In the genomic region with DNA sequence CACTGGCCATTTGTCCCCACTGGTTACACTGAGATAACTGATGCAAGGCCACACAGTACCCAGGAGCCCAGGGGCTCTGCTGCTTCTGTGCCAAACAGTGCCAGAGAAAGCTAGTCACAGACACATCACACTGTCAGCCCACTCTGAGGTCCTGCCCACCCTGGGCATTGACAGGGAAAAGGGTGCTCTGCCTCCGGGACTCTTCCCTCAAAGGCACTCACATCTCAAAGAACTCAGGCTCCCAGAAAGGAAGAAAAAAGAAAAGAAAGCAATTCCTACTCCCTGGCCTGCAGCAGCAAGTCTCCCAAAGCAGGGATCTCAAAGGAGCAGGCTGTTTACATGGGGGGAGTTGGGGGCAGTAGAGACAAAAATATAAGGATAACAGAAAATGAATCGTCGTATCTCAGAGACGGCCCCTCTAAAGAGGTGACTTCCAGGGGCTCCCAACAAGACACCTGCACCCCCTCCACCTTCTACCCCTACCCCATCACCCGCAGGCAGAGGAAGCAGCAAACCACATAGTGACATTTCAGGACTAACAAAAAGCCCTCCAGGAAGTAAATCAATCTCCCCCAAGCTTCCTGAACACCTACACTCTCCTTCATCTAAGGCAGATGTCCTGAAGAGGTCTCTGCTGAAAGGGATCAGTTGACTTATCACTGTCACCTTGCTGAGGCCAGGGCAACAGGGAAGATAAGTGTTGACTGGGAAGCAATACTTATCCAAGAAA, we compare ENCODE assay signal across 23 cellular contexts.
DNase-seq lines count a peak whose midpoint lies in the region; ATAC-seq and TF ChIP-seq lines count a peak whose summit lies in the region.
"Had no signal": no experiment of that assay in that cellular context is flagged by ENCODE, and none has a peak within 500 bp of the region (broad histone marks: within the 10 kb centered on the region; RNA-seq: fewer than 3 reads in every experiment).

No MANE protein-coding gene starts in this region.

- H3K9me3 Mint-ChIP-seq in activated T-cell treated with anti-CD3 and anti-CD28 coated beads, Interleukin-2, amount 50 U/mL, for 24 hours = no peaks in the 10 kb centered on the region
- H3K9me3 Mint-ChIP-seq in neural progenitor cell = peaks cover under 1% of the 10 kb centered on the region
- H3K9me3 Mint-ChIP-seq in type B pancreatic cell = no peaks in the 10 kb centered on the region
- H3K9me3 Mint-ChIP-seq: activated naive CD4-positive, alpha-beta T cell treated with anti-CD3 and anti-CD28 coated beads for 36 hours; activated T-cell treated with anti-CD3 and anti-CD28 coated beads, Interleukin-2, amount 50 U/mL, for 4 hours had no signal

- TF ChIP-seq EP300 in transverse colon (IDR thresholded peaks at IDR 0.05; ENCODE audit: low read depth) = no peak

- ATAC-seq in GM19351 (IDR thresholded peaks at IDR 0.05; ENCODE audit: unreplicated experiment) = no peak

- H3K27me3 ChIP-seq in ascending aorta (no peaks in the 10 kb centered on the region), neural progenitor cell (no peaks in the 10 kb centered on the region), transverse colon (peaks cover 4% of the 10 kb centered on the region)
- H3K27me3 ChIP-seq: colonic mucosa had no signal

- no peaks in the 10 kb centered on the region for H3F3A ChIP-seq in neural progenitor cell (ENCODE audit: low read depth)

- H3K27me3 Mint-ChIP-seq in activated T-cell treated with anti-CD3 and anti-CD28 coated beads, Interleukin-2, amount 50 U/mL, for 24 hours = no peaks in the 10 kb centered on the region
- peaks cover 4% of the 10 kb centered on the region for H3K27me3 Mint-ChIP-seq in neural progenitor cell (ENCODE audit: insufficient read depth, low read depth)
- peaks cover 19% of the 10 kb centered on the region for H3K27me3 Mint-ChIP-seq in type B pancreatic cell

- in situ Hi-C loops in transverse colon (cut with MboI; ENCODE audit: low pct_ligation_motif_present in 1 of 4, low pct_unique_long_range_greater_than_20kb in 1 of 4, low sequenced_read_pairs in 3 of 4) = no loop called here

- no peak overlapping the region for H3K9ac ChIP-seq in neural progenitor cell

- 47 to 60% methylated on average over 4 to 5 of the region's 5 CpGs for WGBS in transverse colon (ENCODE audit: low coverage in 1 of 2), 2 donors

- peaks cover 7 to 53% of the 10 kb centered on the region in 2 donors for H3K36me3 ChIP-seq in ascending aorta
- no peaks in the 10 kb centered on the region for H3K36me3 ChIP-seq in neural progenitor cell
- H3K36me3 ChIP-seq in transverse colon = no peaks in the 10 kb centered on the region
- H3K36me3 ChIP-seq: colonic mucosa, WERI-Rb-1 had no signal

- H3K27ac Mint-ChIP-seq in activated T-cell treated with anti-CD3 and anti-CD28 coated beads, Interleukin-2, amount 50 U/mL, for 24 hours = peak overlapping the region; percentile 63
- H3K27ac Mint-ChIP-seq in neural progenitor cell = peak overlapping the region; percentile 25
- peak overlapping the region; percentile 29 for H3K27ac Mint-ChIP-seq in type B pancreatic cell
- H3K27ac Mint-ChIP-seq: activated naive CD4-positive, alpha-beta T cell treated with anti-CD3 and anti-CD28 coated beads for 36 hours; CD14-positive monocyte; IgD-negative memory B cell had no signal

- H3K4me1 ChIP-seq in ascending aorta = peaks cover 12 to 55% of the 10 kb centered on the region in 2 donors
- H3K4me1 ChIP-seq in neural progenitor cell = peaks cover 8% of the 10 kb centered on the region
- peaks cover 0 to 19% (median 4%) of the 10 kb centered on the region in 4 donors for H3K4me1 ChIP-seq in transverse colon
- H3K4me1 ChIP-seq: colonic mucosa had no signal

- H4K20me1 ChIP-seq in neural progenitor cell (ENCODE audit: low read depth) = no peaks in the 10 kb centered on the region

- H3K27ac ChIP-seq in ascending aorta = peak overlapping the region; percentile 80 to 87
- no peak overlapping the region for H3K27ac ChIP-seq in neural progenitor cell
- H3K27ac ChIP-seq in transverse colon = no peak overlapping the region
- H3K27ac ChIP-seq: colonic mucosa, WERI-Rb-1 had no signal

- TF ChIP-seq CTCF in ascending aorta (IDR thresholded peaks at IDR 0.05) = no peak
- TF ChIP-seq CTCF in neural progenitor cell (IDR thresholded peaks at IDR 0.05) = no peak
- TF ChIP-seq CTCF in type B pancreatic cell (conservative IDR thresholded peaks at IDR 0.05) = no peak
- TF ChIP-seq CTCF in transverse colon (IDR thresholded peaks at IDR 0.05) = no peak

- intact Hi-C loops in ascending aorta (cut with DNase I) = loop anchor here (2.0 to 5.0 kb wide), 3 partner anchors 40 to 1072 kb away; no protein-coding TSS in a partner anchor
- intact Hi-C loops in transverse colon (cut with DNase I; ENCODE audit: low total_unique reads) = no loop called here

- H3K79me2 ChIP-seq in neural progenitor cell (ENCODE audit: low read depth) = no peaks in the 10 kb centered on the region

- no peaks in the 10 kb centered on the region for H3K9me3 ChIP-seq in ascending aorta
- no peaks in the 10 kb centered on the region for H3K9me3 ChIP-seq in neural progenitor cell (ENCODE audit: low read depth)
- H3K9me3 ChIP-seq in transverse colon = no peaks in the 10 kb centered on the region
- H3K9me3 ChIP-seq: colonic mucosa had no signal

- no peaks in the 10 kb centered on the region for H3K36me3 Mint-ChIP-seq in activated T-cell treated with anti-CD3 and anti-CD28 coated beads, Interleukin-2, amount 50 U/mL, for 24 hours (ENCODE audit: low read depth)
- H3K36me3 Mint-ChIP-seq in neural progenitor cell (no peaks in the 10 kb centered on the region), type B pancreatic cell (no peaks in the 10 kb centered on the region)
- H3K36me3 Mint-ChIP-seq: CD14-positive monocyte, IgD-negative memory B cell had no signal

- H3K4me2 ChIP-seq in neural progenitor cell = peak overlapping the region; percentile 49

- H2AFZ ChIP-seq in neural progenitor cell (replicated peaks) = no peak overlapping the region

- peak overlapping the region; percentile 72 for H3K4me3 Mint-ChIP-seq in activated T-cell treated with anti-CD3 and anti-CD28 coated beads, Interleukin-2, amount 50 U/mL, for 24 hours
- H3K4me3 Mint-ChIP-seq in neural progenitor cell = no peak overlapping the region
- no peak overlapping the region for H3K4me3 Mint-ChIP-seq in type B pancreatic cell
- H3K4me3 Mint-ChIP-seq: activated naive CD4-positive, alpha-beta T cell treated with anti-CD3 and anti-CD28 coated beads for 36 hours; activated T-cell treated with anti-CD3 and anti-CD28 coated beads, Interleukin-2, amount 50 U/mL, for 4 hours; CD14-positive monocyte had no signal

- no peak for TF ChIP-seq POLR2A in transverse colon (IDR thresholded peaks at IDR 0.05)

- no peak overlapping the region for H3K4me3 ChIP-seq in ascending aorta
- H3K4me3 ChIP-seq in neural progenitor cell = no peak overlapping the region
- H3K4me3 ChIP-seq in transverse colon = no peak overlapping the region
- H3K4me3 ChIP-seq: colonic mucosa, lung had no signal

- no peak for DNase-seq in activated T-cell treated with anti-CD3 and anti-CD28 coated beads, Interleukin-2, amount 50 U/mL, for 24 hours
- no peak for DNase-seq in activated T-cell treated with anti-CD3 and anti-CD28 coated beads, Interleukin-2, amount 50 U/mL, for 1 hour
- DNase-seq in ascending aorta (ENCODE audit: low spot score in 2 of 2) (no peak), neural progenitor cell (ENCODE audit: low spot score) (no peak), type B pancreatic cell (ENCODE audit: extremely low spot score, unreplicated experiment) (no peak), transverse colon (no peak), NCI-H1048 (lab: John Stamatoyannopoulos, UW) (no peak)
- DNase-seq: activated CD4-positive, alpha-beta T cell treated with anti-CD3 and anti-CD28 coated beads, Interleukin-2, amount 50 U/mL, for 48 hours; activated naive CD4-positive, alpha-beta T cell treated with anti-CD3 and anti-CD28 coated beads for 36 hours; activated T-cell treated with anti-CD3 and anti-CD28 coated beads, Interleukin-2, amount 50 U/mL, for 4 hours; colonic mucosa; glutamatergic neuron; H7; NCI-H1436 treated with DMSO at 0.1 percent for 48 hours; NCI-H69; occipital lobe; RPMI8226; stimulated activated CD4-positive, alpha-beta T cell treated with anti-CD3 and anti-CD28 coated beads, Interleukin-4, amount 100 ng/mL, for 4 hours; WERI-Rb-1 had no signal

- peaks cover 27% of the 10 kb centered on the region for H3K4me1 Mint-ChIP-seq in activated T-cell treated with anti-CD3 and anti-CD28 coated beads, Interleukin-2, amount 50 U/mL, for 24 hours (ENCODE audit: low read depth)
- H3K4me1 Mint-ChIP-seq in neural progenitor cell (peaks cover 17% of the 10 kb centered on the region), type B pancreatic cell (ENCODE audit: unreplicated experiment) (peaks cover 9% of the 10 kb centered on the region)

Comparison
In these comparisons a context has a peak if more than half of its experiments do, and no peak if none do; other contexts are left out.
1. H3K27ac ChIP-seq: peak in ascending aorta (2 of 2); none in neural progenitor cell (single experiment) and transverse colon (0 of 4).
2. Peak in every context shown above with its lines, with median percentiles within 50 percentile points of each other: H3K27ac Mint-ChIP-seq.